In the genomic region with DNA sequence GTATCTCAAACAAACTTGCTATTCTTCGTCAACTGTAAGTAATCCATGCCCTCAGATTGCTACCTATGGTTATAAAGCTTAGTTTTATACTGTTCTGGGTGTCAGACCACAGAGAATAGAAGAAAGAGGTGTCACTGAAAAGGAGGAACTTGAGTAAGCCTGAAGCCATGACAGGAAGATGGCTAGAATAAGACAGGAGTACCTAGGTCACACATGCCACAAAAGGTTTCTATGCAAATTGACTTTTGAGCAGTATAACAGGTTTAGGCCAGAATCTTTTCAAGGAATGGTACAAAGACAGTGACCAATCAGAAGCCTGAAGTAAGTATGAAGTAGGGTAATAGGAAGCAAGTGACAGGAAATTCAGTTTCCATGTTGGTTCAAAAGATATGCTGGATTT, we compare ENCODE assay signal across 19 cellular contexts. TPM values are rescaled to one million over a fixed set of nuclear protein-coding genes. Genes with fewer than 3 reads are reported as not detected.
DNase-seq lines count a peak whose midpoint lies in the region; ATAC-seq and TF ChIP-seq lines count a peak whose summit lies in the region.
"Had no signal": no experiment of that assay in that cellular context is flagged by ENCODE, and none has a peak within 500 bp of the region (broad histone marks: within the 10 kb centered on the region; RNA-seq: fewer than 3 reads in every experiment).

No MANE protein-coding gene starts in this region.

- CTCF ChIA-PET in CD4-positive, alpha-beta memory T cell (lab: Charles Lee; ENCODE audit: partially characterized antibody) = no interaction called here

- no peak overlapping the region for H3K4me3 ChIP-seq in CD4-positive, alpha-beta memory T cell (ENCODE audit: low read length in 2 of 2)
- H3K4me3 ChIP-seq in upper lobe of left lung = no peak overlapping the region
- H3K4me3 ChIP-seq: colonic mucosa, thoracic aorta had no signal

- H3K4me1 ChIP-seq in CD4-positive, alpha-beta memory T cell (ENCODE audit: insufficient read depth, low read length) = no peaks in the 10 kb centered on the region
- peaks cover 0 to 13% (median 8%) of the 10 kb centered on the region in 4 donors for H3K4me1 ChIP-seq in upper lobe of left lung
- H3K4me1 ChIP-seq: colonic mucosa had no signal

- TF ChIP-seq CTCF in progenitor cell of endocrine pancreas (IDR thresholded peaks at IDR 0.05; ENCODE audit: unreplicated experiment) = no peak
- TF ChIP-seq CTCF in upper lobe of left lung (IDR thresholded peaks at IDR 0.05) = no peak

- no peak overlapping the region for H3K4me3 Mint-ChIP-seq in stimulated activated naive CD8-positive, alpha-beta T cell treated with anti-CD3 and anti-CD28 coated beads, Interleukin-15, amount 100 ng/mL, for 72 hours
- no peak overlapping the region for H3K4me3 Mint-ChIP-seq in progenitor cell of endocrine pancreas (ENCODE audit: low read depth)
- no peak overlapping the region for H3K4me3 Mint-ChIP-seq in CD4-positive, alpha-beta memory T cell

- H3K27ac ChIP-seq in CD4-positive, alpha-beta memory T cell (ENCODE audit: low read depth, low read length) = no peak overlapping the region
- H3K27ac ChIP-seq in upper lobe of left lung = no peak overlapping the region
- H3K27ac ChIP-seq: colonic mucosa, HL-60, KMS-11, thoracic aorta had no signal

- intact Hi-C loops in CD4-positive, alpha-beta memory T cell (cut with micrococcal nuclease) = no loop called here

- TF ChIP-seq POLR2A in upper lobe of left lung (IDR thresholded peaks at IDR 0.05) = no peak

- H3K9me3 ChIP-seq in CD4-positive, alpha-beta memory T cell (ENCODE audit: control insufficient read depth in 1 of 2, low read length in 2 of 2) = no peaks in the 10 kb centered on the region
- no peaks in the 10 kb centered on the region for H3K9me3 ChIP-seq in upper lobe of left lung
- H3K9me3 ChIP-seq: colonic mucosa, thoracic aorta had no signal

- peak; percentile 86 for ATAC-seq in stimulated activated naive CD8-positive, alpha-beta T cell treated with anti-CD3 and anti-CD28 coated beads, Interleukin-15, amount 100 ng/mL, for 72 hours
- ATAC-seq in stimulated activated naive CD8-positive, alpha-beta T cell treated with anti-CD3 and anti-CD28 coated beads, Interleukin-15, Interleukin-2, amounts not matched to agents 100 U/mL and 50 U/mL, for 24 hours = no peak
- ATAC-seq in GM21529 (IDR thresholded peaks at IDR 0.05; ENCODE audit: unreplicated experiment) (peak; percentile 59), HG03442 (IDR thresholded peaks at IDR 0.05; ENCODE audit: unreplicated experiment) (peak; percentile 59), HG02840 (IDR thresholded peaks at IDR 0.05; ENCODE audit: low FRiP score, unreplicated experiment) (no peak), upper lobe of left lung (ENCODE audit: low FRiP score in 2 of 2) (no peak)

- 94 to 97% methylated on average over 1 of the region's 1 CpG for WGBS in upper lobe of left lung, 2 donors

- H3K9me3 Mint-ChIP-seq in stimulated activated naive CD8-positive, alpha-beta T cell treated with anti-CD3 and anti-CD28 coated beads, Interleukin-15, amount 100 ng/mL, for 72 hours = peaks cover 0 to 2% of the 10 kb centered on the region in 2 donors
- peaks cover 4% of the 10 kb centered on the region for H3K9me3 Mint-ChIP-seq in progenitor cell of endocrine pancreas (ENCODE audit: low read depth)
- H3K9me3 Mint-ChIP-seq in CD4-positive, alpha-beta memory T cell = peaks cover 0 to 4% (median under 1%) of the 10 kb centered on the region in 8 donors

- no peak for TF ChIP-seq EP300 in upper lobe of left lung (IDR thresholded peaks at IDR 0.05)

- DNase-seq in stimulated activated naive CD8-positive, alpha-beta T cell treated with anti-CD3 and anti-CD28 coated beads, Interleukin-15, amount 100 ng/mL, for 72 hours = no peak
- DNase-seq in stimulated activated naive CD8-positive, alpha-beta T cell treated with anti-CD3 and anti-CD28 coated beads, Interleukin-15, Interleukin-2, amounts not matched to agents 100 U/mL and 50 U/mL, for 24 hours = no peak
- no peak for DNase-seq in progenitor cell of endocrine pancreas (ENCODE audit: low spot score, unreplicated experiment)
- no peak for DNase-seq in CD4-positive, alpha-beta memory T cell
- no peak for DNase-seq in upper lobe of left lung
- DNase-seq: activated CD4-positive, alpha-beta T cell treated with anti-CD3 and anti-CD28 coated beads for 48 hours; aorta; Calu3; colonic mucosa; erythroblast; glutamatergic neuron; NCI-H1694 treated with DMSO at 0.1 percent for 48 hours; NCI-H748 treated with DMSO at 0.1 percent for 48 hours had no signal

- no peaks in the 10 kb centered on the region for H3K27me3 ChIP-seq in CD4-positive, alpha-beta memory T cell (ENCODE audit: insufficient read depth, low read length)
- no peaks in the 10 kb centered on the region for H3K27me3 ChIP-seq in upper lobe of left lung
- H3K27me3 ChIP-seq: colonic mucosa had no signal

- POLR2A ChIA-PET in CD4-positive, alpha-beta memory T cell (lab: Charles Lee; ENCODE audit: partially characterized antibody) = no interaction called here

- no peak overlapping the region for H3K27ac Mint-ChIP-seq in stimulated activated naive CD8-positive, alpha-beta T cell treated with anti-CD3 and anti-CD28 coated beads, Interleukin-15, amount 100 ng/mL, for 72 hours
- H3K27ac Mint-ChIP-seq in progenitor cell of endocrine pancreas = no peak overlapping the region
- no peak overlapping the region for H3K27ac Mint-ChIP-seq in CD4-positive, alpha-beta memory T cell

- H3K36me3 ChIP-seq in CD4-positive, alpha-beta memory T cell (ENCODE audit: insufficient read depth, low read length) = peaks cover 68% of the 10 kb centered on the region
- H3K36me3 ChIP-seq in upper lobe of left lung = peaks cover 10 to 73% (median 66%) of the 10 kb centered on the region in 4 donors

- H3K4me1 Mint-ChIP-seq in stimulated activated naive CD8-positive, alpha-beta T cell treated with anti-CD3 and anti-CD28 coated beads, Interleukin-15, amount 100 ng/mL, for 72 hours = peaks cover 11% of the 10 kb centered on the region
- peaks cover 8% of the 10 kb centered on the region for H3K4me1 Mint-ChIP-seq in progenitor cell of endocrine pancreas (ENCODE audit: low read depth)
- H3K4me1 Mint-ChIP-seq in CD4-positive, alpha-beta memory T cell = peaks cover 6 to 16% (median 11%) of the 10 kb centered on the region in 4 donors

- peaks cover 28% of the 10 kb centered on the region for H3K36me3 Mint-ChIP-seq in progenitor cell of endocrine pancreas (ENCODE audit: insufficient read depth)
- H3K36me3 Mint-ChIP-seq in CD4-positive, alpha-beta memory T cell = peaks cover 81 to 87% of the 10 kb centered on the region in 2 donors

- H3K27me3 Mint-ChIP-seq in stimulated activated naive CD8-positive, alpha-beta T cell treated with anti-CD3 and anti-CD28 coated beads, Interleukin-15, amount 100 ng/mL, for 72 hours = no peaks in the 10 kb centered on the region
- H3K27me3 Mint-ChIP-seq in progenitor cell of endocrine pancreas = no peaks in the 10 kb centered on the region
- no peaks in the 10 kb centered on the region for H3K27me3 Mint-ChIP-seq in CD4-positive, alpha-beta memory T cell

RNA-seq across cellular contexts. Expression of a gene that starts 23.5 kb away (rescaled TPM):
- total RNA-seq in progenitor cell of endocrine pancreas = 70.7 and 73.3 TPM in 2 replicates
- total RNA-seq in CD4-positive, alpha-beta memory T cell = 10 to 100 TPM; 84.9 to 96.6 TPM
- 1 to 10 TPM; 5.1 to 8.5 TPM for polyA plus RNA-seq in CD4-positive, alpha-beta memory T cell
- total RNA-seq in upper lobe of left lung = 100 to 1,000 TPM in 2 of 6 donors, 10 to 100 TPM in 4; 75.2 to 223 (median 88.5) TPM

Comparison
In these comparisons a context has a peak if more than half of its experiments do, and no peak if none do; other contexts are left out.
1. ATAC-seq: peak in stimulated activated naive CD8-positive, alpha-beta T cell treated with anti-CD3 and anti-CD28 coated beads, Interleukin-15, amount 100 ng/mL, for 72 hours (single experiment), GM21529 (single experiment) and HG03442 (single experiment); none in stimulated activated naive CD8-positive, alpha-beta T cell treated with anti-CD3 and anti-CD28 coated beads, Interleukin-15, Interleukin-2, amounts not matched to agents 100 U/mL and 50 U/mL, for 24 hours (single experiment), HG02840 (single experiment) and upper lobe of left lung (0 of 2).